8 cellular contexts compared by ENCODE assay signal in the genomic region with DNA sequence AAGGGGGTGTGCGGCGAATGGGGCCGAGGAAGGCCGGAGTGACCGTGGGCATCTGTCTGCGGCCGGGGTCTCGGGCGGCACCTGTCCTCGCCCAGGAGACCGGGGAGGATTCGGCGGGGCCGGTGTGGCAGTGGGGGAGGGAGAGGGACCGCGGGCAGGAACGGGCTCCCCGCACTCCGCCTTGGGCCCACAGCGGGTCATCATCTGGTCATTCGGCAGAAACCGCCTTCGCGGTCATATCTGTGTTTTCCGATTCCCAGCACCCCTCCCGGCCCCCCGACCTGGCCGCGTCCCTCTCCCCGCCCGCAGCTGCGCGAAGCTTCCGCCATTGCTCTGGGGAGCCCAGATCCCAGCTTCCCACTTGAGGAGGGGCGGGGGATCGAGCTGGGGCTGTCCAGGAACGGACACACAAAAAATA. TPM values are rescaled to one million over a fixed set of nuclear protein-coding genes. Genes with fewer than 3 reads are reported as not detected.
DNase-seq lines count a peak whose midpoint lies in the region; ATAC-seq and TF ChIP-seq lines count a peak whose summit lies in the region.

No MANE protein-coding gene starts in this region.

- peak overlapping the region; percentile 80 for H3K9ac ChIP-seq in NT2/D1 (ENCODE audit: insufficient read length, low read depth)

- peaks cover 35% of the 10 kb centered on the region for H3K36me3 Mint-ChIP-seq in activated CD4-positive, alpha-beta T cell treated with anti-CD3 and anti-CD28 coated beads, Interleukin-2, amount 10 ng/mL, durations not matched to agents 24 days and 14 days (ENCODE audit: low read depth)

- H3K4me3 Mint-ChIP-seq in activated CD4-positive, alpha-beta T cell treated with anti-CD3 and anti-CD28 coated beads, Interleukin-2, amount 10 ng/mL, durations not matched to agents 24 days and 14 days = peak overlapping the region; percentile 95
- peak overlapping the region; percentile 91 to 95 for H3K4me3 Mint-ChIP-seq in stimulated activated naive CD8-positive, alpha-beta T cell treated with anti-CD3 and anti-CD28 coated beads, Interleukin-15, amount 100 ng/mL, for 72 hours

- peak; percentile 78 for DNase-seq in activated CD4-positive, alpha-beta T cell treated with anti-CD3 and anti-CD28 coated beads, Interleukin-2, amount 10 ng/mL, durations not matched to agents 24 days and 14 days
- DNase-seq in activated CD4-positive, alpha-beta T cell treated with anti-CD3 and anti-CD28 coated beads for 48 hours = no peak
- no peak for DNase-seq in NT2/D1 (ENCODE audit: low read depth, low spot score)
- peak; percentile 80 for DNase-seq in coronary artery (ENCODE audit: low spot score)
- no peak for DNase-seq in left lobe of liver (ENCODE audit: low spot score)
- DNase-seq in stimulated activated naive CD8-positive, alpha-beta T cell treated with anti-CD3 and anti-CD28 coated beads, Interleukin-15, amount 100 ng/mL, for 72 hours = no peak
- DNase-seq in SW480 (ENCODE audit: low spot score) = no peak

- peaks cover 4% of the 10 kb centered on the region for H3K9me3 Mint-ChIP-seq in activated CD4-positive, alpha-beta T cell treated with anti-CD3 and anti-CD28 coated beads, Interleukin-2, amount 10 ng/mL, durations not matched to agents 24 days and 14 days
- H3K9me3 Mint-ChIP-seq in stimulated activated naive CD8-positive, alpha-beta T cell treated with anti-CD3 and anti-CD28 coated beads, Interleukin-15, amount 100 ng/mL, for 72 hours = no peaks in the 10 kb centered on the region

- H3K27ac ChIP-seq in coronary artery = peak overlapping the region; percentile 93 to 98

- peaks cover 22% of the 10 kb centered on the region for H3K36me3 ChIP-seq in NT2/D1 (ENCODE audit: insufficient read depth, insufficient read length, low read length)

- intact Hi-C loops in activated CD4-positive, alpha-beta T cell treated with anti-CD3 and anti-CD28 coated beads, Interleukin-2, amount 10 ng/mL, durations not matched to agents 24 days and 14 days (cut with micrococcal nuclease) = loop anchor here (1.0 kb wide), 1 partner anchor 446 kb away; a partner anchor contains a TSS

- TF ChIP-seq CTCF in coronary artery (IDR thresholded peaks at IDR 0.05) = no peak

- H3K27ac Mint-ChIP-seq in activated CD4-positive, alpha-beta T cell treated with anti-CD3 and anti-CD28 coated beads, Interleukin-2, amount 10 ng/mL, durations not matched to agents 24 days and 14 days = peak overlapping the region; percentile 87
- peak overlapping the region; percentile 83 to 95 for H3K27ac Mint-ChIP-seq in stimulated activated naive CD8-positive, alpha-beta T cell treated with anti-CD3 and anti-CD28 coated beads, Interleukin-15, amount 100 ng/mL, for 72 hours

- H3K4me3 ChIP-seq in NT2/D1 (ENCODE audit: insufficient read length, low read depth) = peak overlapping the region; percentile 74
- H3K4me3 ChIP-seq in coronary artery = peak overlapping the region; percentile 87

- peak; percentile 42 for ATAC-seq in left lobe of liver
- ATAC-seq in stimulated activated naive CD8-positive, alpha-beta T cell treated with anti-CD3 and anti-CD28 coated beads, Interleukin-15, amount 100 ng/mL, for 72 hours = no peak
- ATAC-seq in HG02885 (IDR thresholded peaks at IDR 0.05; ENCODE audit: poor library complexity, unreplicated experiment) = no peak

- H3K27me3 Mint-ChIP-seq in activated CD4-positive, alpha-beta T cell treated with anti-CD3 and anti-CD28 coated beads, Interleukin-2, amount 10 ng/mL, durations not matched to agents 24 days and 14 days = peaks cover 9% of the 10 kb centered on the region
- H3K27me3 Mint-ChIP-seq in stimulated activated naive CD8-positive, alpha-beta T cell treated with anti-CD3 and anti-CD28 coated beads, Interleukin-15, amount 100 ng/mL, for 72 hours = peaks cover 3% of the 10 kb centered on the region

- H3K4me1 Mint-ChIP-seq in activated CD4-positive, alpha-beta T cell treated with anti-CD3 and anti-CD28 coated beads, Interleukin-2, amount 10 ng/mL, durations not matched to agents 24 days and 14 days = peaks cover 53% of the 10 kb centered on the region
- H3K4me1 Mint-ChIP-seq in stimulated activated naive CD8-positive, alpha-beta T cell treated with anti-CD3 and anti-CD28 coated beads, Interleukin-15, amount 100 ng/mL, for 72 hours = peaks cover 66% of the 10 kb centered on the region

- no peaks in the 10 kb centered on the region for H3K9me3 ChIP-seq in NT2/D1 (ENCODE audit: insufficient read depth, low read length)

- H3K4me1 ChIP-seq in NT2/D1 (ENCODE audit: insufficient read depth, insufficient read length) = peaks cover 9% of the 10 kb centered on the region

- peaks cover 19% of the 10 kb centered on the region for H3K27me3 ChIP-seq in NT2/D1 (ENCODE audit: insufficient read depth, insufficient read length)

RNA-seq across cellular contexts. Expression of a gene that starts 0.8 kb away (rescaled TPM):
- 178 and 180 TPM in 2 replicates for total RNA-seq in activated CD4-positive, alpha-beta T cell treated with anti-CD3 and anti-CD28 coated beads, Interleukin-2, amount 10 ng/mL, durations not matched to agents 24 days and 14 days
- 16.0 TPM for total RNA-seq in left lobe of liver

RNA-seq across cellular contexts. Expression of a gene that starts 29.0 kb away (rescaled TPM):
- total RNA-seq in activated CD4-positive, alpha-beta T cell treated with anti-CD3 and anti-CD28 coated beads, Interleukin-2, amount 10 ng/mL, durations not matched to agents 24 days and 14 days = 0.98 and 1.0 TPM in 2 replicates
- 0.45 TPM for total RNA-seq in left lobe of liver

Comparison
In these comparisons a context has a peak if more than half of its experiments do, and no peak if none do; other contexts are left out.
1. DNase-seq: peak in activated CD4-positive, alpha-beta T cell treated with anti-CD3 and anti-CD28 coated beads, Interleukin-2, amount 10 ng/mL, durations not matched to agents 24 days and 14 days (single experiment) and coronary artery (single experiment); none in activated CD4-positive, alpha-beta T cell treated with anti-CD3 and anti-CD28 coated beads for 48 hours (single experiment), NT2/D1 (single experiment), left lobe of liver (single experiment), stimulated activated naive CD8-positive, alpha-beta T cell treated with anti-CD3 and anti-CD28 coated beads, Interleukin-15, amount 100 ng/mL, for 72 hours (0 of 2) and SW480 (single experiment).
2. RNA of a gene that starts 0.8 kb away (total RNA-seq): 178 to 180 TPM in activated CD4-positive, alpha-beta T cell treated with anti-CD3 and anti-CD28 coated beads, Interleukin-2, amount 10 ng/mL, durations not matched to agents 24 days and 14 days; 16.0 TPM in left lobe of liver (single experiment); every median in the first group is over 10 times any median in the second.